Comparison of ENCODE assay signal across 8 cellular contexts in genomic region chr16:1102921-1103648, GRCh38. TPM values are rescaled to one million over a fixed set of nuclear protein-coding genes. Genes with fewer than 3 reads are reported as not detected.
DNase-seq lines count a peak whose midpoint lies in the region; ATAC-seq and TF ChIP-seq lines count a peak whose summit lies in the region.

No MANE protein-coding gene starts in this region.

- H3K36me3 ChIP-seq in KMS-11 (ENCODE audit: insufficient read depth) (no peaks in the 10 kb centered on the region), lung (ENCODE audit: control insufficient read depth in 2 of 2, insufficient read depth in 2 of 2, low read length in 2 of 2) (no peaks in the 10 kb centered on the region)

- H3K27me3 ChIP-seq in KMS-11 (ENCODE audit: insufficient read depth, low read depth) (peaks cover 90% of the 10 kb centered on the region), lung (ENCODE audit: control insufficient read depth, insufficient read depth) (peaks cover 29% of the 10 kb centered on the region)

- no peaks in the 10 kb centered on the region for H3K9me3 ChIP-seq in lung (ENCODE audit: control insufficient read depth in 2 of 2, insufficient read depth in 1 of 2, low read length in 1 of 2)

- no peak overlapping the region for H2AFZ ChIP-seq in KMS-11 (ENCODE audit: low read depth)

- peak overlapping the region; percentile 36; the same call in 1 of the 2 replicates for H3K4me2 ChIP-seq in KMS-11

- no peak overlapping the region for H3K4me3 ChIP-seq in KMS-11 (IDR thresholded peaks at IDR 0.05; ENCODE audit: insufficient read depth, low read depth, low read length)
- H3K4me3 ChIP-seq in choroid plexus epithelial cell (ENCODE audit: low read depth, low read length): no peak overlapping the region
- H3K4me3 ChIP-seq in lung: no peak overlapping the region

- H4K20me1 ChIP-seq in KMS-11 (ENCODE audit: insufficient read depth): no peaks in the 10 kb centered on the region

- H3K79me2 ChIP-seq in KMS-11 (ENCODE audit: insufficient read depth, low read depth): no peaks in the 10 kb centered on the region

- 3 to 5% methylated on average over 45 to 61 of the region's 61 CpGs for WGBS in lung, 2 donors

- H3K27ac ChIP-seq in KMS-11 (no peak overlapping the region), lung (ENCODE audit: low read depth in 1 of 2, low read length in 1 of 2) (no peak overlapping the region)

- H3K4me1 ChIP-seq in KMS-11 (ENCODE audit: low read depth, poor library complexity, severe bottlenecking) (no peaks in the 10 kb centered on the region), lung (ENCODE audit: control insufficient read depth in 2 of 2, insufficient read depth in 2 of 2, low read length in 2 of 2) (no peaks in the 10 kb centered on the region)

- ATAC-seq in lung (ENCODE audit: insufficient read depth, low FRiP score) (no peak), HG03159 (IDR thresholded peaks at IDR 0.05; ENCODE audit: unreplicated experiment) (no peak), HG03520 (IDR thresholded peaks at IDR 0.05; ENCODE audit: unreplicated experiment) (no peak)

- DNase-seq in D341Med (ENCODE audit: low spot score) (peak; percentile 90), choroid plexus epithelial cell (ENCODE audit: low read depth) (peak; percentile 7), lung (ENCODE audit: low spot score) (peak; percentile 43)
- DNase-seq in activated CD4-positive, alpha-beta T cell treated with anti-CD3 and anti-CD28 coated beads for 24 hours (ENCODE audit: low read depth in 2 of 2): peak; percentile 56 to 68
- peak; percentile 48 for DNase-seq in stimulated activated CD8-positive, alpha-beta memory T cell treated with anti-CD3 and anti-CD28 coated beads, Interleukin-12 subunit alpha, Interleukin-12 subunit beta, amount 100 ng/mL, for 4 hours (ENCODE audit: low read depth)

- no peak overlapping the region for H3K9ac ChIP-seq in KMS-11

- TF ChIP-seq CTCF in KMS-11 (conservative IDR thresholded peaks at IDR 0.05; ENCODE audit: low read depth, low read length): peak; percentile 51
- peak; percentile 52 for TF ChIP-seq CTCF in choroid plexus epithelial cell (conservative IDR thresholded peaks at IDR 0.05; ENCODE audit: low read depth, low read length)
- peak; percentile 63 for TF ChIP-seq CTCF in lung (IDR thresholded peaks at IDR 0.05; ENCODE audit: control extremely low read depth, extremely low read depth)

RNA-seq across cellular contexts. Expression of gene C1QTNF8, which starts 7.0 kb away (rescaled TPM):
- under 1 TPM in 1 of 2 donors, not detected in 1; 0.74 TPM for total RNA-seq in lung
- polyA plus RNA-seq in lung: under 1 TPM in 1 of 2 donors, not detected in 1; 0.08 TPM

RNA-seq across cellular contexts. Expression of gene SSTR5, which starts 30.5 kb away (rescaled TPM):
- total RNA-seq in lung: under 1 TPM in 1 of 2 donors, not detected in 1; 0.23 TPM
- not detected for polyA plus RNA-seq in lung

RNA-seq across cellular contexts. Expression of gene CACNA1H, which starts 49.8 kb away (rescaled TPM):
- 10 to 100 TPM in 1 of 2 donors, 1 to 10 TPM in 1; 5.0 to 10.3 TPM for total RNA-seq in lung
- 1 to 10 TPM; 6.3 to 7.1 TPM for polyA plus RNA-seq in lung

Comparison
In these comparisons a context has a peak if more than half of its experiments do, and no peak if none do; other contexts are left out.
1. DNase-seq: peak in every context shown above with its lines; median percentile 90 in D341Med; 62 in activated CD4-positive, alpha-beta T cell treated with anti-CD3 and anti-CD28 coated beads for 24 hours; 48 in stimulated activated CD8-positive, alpha-beta memory T cell treated with anti-CD3 and anti-CD28 coated beads, Interleukin-12 subunit alpha, Interleukin-12 subunit beta, amount 100 ng/mL, for 4 hours; 43 in lung; 7 in choroid plexus epithelial cell.